In the genomic region with DNA sequence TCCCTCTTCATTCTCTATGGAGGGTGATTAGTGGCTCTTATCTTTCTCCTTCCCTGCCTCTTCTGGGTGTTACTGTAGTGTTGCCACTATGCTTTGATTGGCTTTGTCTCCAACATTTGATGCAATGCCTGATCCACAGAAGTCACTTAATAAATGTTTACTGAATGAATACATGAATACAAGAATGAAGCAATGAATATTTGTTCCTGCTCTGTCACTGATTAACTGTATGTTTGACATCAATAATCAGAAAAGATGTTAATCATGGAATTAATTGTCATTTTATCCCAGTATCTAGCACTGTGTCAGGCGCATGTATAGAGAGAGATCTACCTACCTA, we compare ENCODE assay signal across 25 cellular contexts. TPM values are rescaled to one million over a fixed set of nuclear protein-coding genes. Genes with fewer than 3 reads are reported as not detected.
A peak's percentile ranks its signal among the peaks of the same experiment; 100 is the strongest.
DNase-seq lines count a peak whose midpoint lies in the region; ATAC-seq and TF ChIP-seq lines count a peak whose summit lies in the region.
"Had no signal": no experiment of that assay in that cellular context is flagged by ENCODE, and none has a peak within 500 bp of the region (broad histone marks: within the 10 kb centered on the region; RNA-seq: fewer than 3 reads in every experiment).

No MANE protein-coding gene starts in this region.

- CTCF ChIA-PET in RWPE1 (lab: Yijun Ruan, JAX) = no interaction called here

- H3K4me3 ChIP-seq in DOHH2 (ENCODE audit: low read length) (peak overlapping the region; percentile 93), fibroblast of lung (replicated peaks in 1 of 4; ENCODE audit: control extremely low read depth in 1 of 4, insufficient read depth in 1 of 4, low read depth in 3 of 4, low read length in 4 of 4) (no peak overlapping the region), smooth muscle cell (no peak overlapping the region)
- H3K4me3 ChIP-seq: esophagus squamous epithelium, gastroesophageal sphincter, GM23338, skin epidermis, upper lobe of left lung had no signal

- H3K27me3 ChIP-seq in DOHH2 (ENCODE audit: control insufficient read depth, low read length) = no peaks in the 10 kb centered on the region
- no peaks in the 10 kb centered on the region for H3K27me3 ChIP-seq in fibroblast of lung (ENCODE audit: control insufficient read depth, insufficient read depth, low read length)
- H3K27me3 ChIP-seq in smooth muscle cell (ENCODE audit: low read depth) = no peaks in the 10 kb centered on the region
- H3K27me3 ChIP-seq: esophagus squamous epithelium, gastroesophageal sphincter, upper lobe of left lung had no signal

- TF ChIP-seq CTCF in DOHH2 (IDR thresholded peaks at IDR 0.05; ENCODE audit: low read depth, low read length, poor library complexity, severe bottlenecking) (no peak), RWPE1 (conservative IDR thresholded peaks at IDR 0.05; ENCODE audit: low read depth) (no peak), fibroblast of lung (conservative IDR thresholded peaks at IDR 0.05 in 1 of 2, IDR thresholded peaks at IDR 0.05 in 1 of 2; ENCODE audit: low read depth in 1 of 2, low read length in 2 of 2) (no peak), smooth muscle cell (IDR thresholded peaks at IDR 0.05; ENCODE audit: borderline replicate concordance, insufficient read depth, poor library complexity, severe bottlenecking) (no peak)

- H3K36me3 ChIP-seq in DOHH2 (ENCODE audit: control insufficient read depth, low read length) (peaks cover 51% of the 10 kb centered on the region), fibroblast of lung (ENCODE audit: control insufficient read depth, insufficient read depth, low read length) (no peaks in the 10 kb centered on the region), smooth muscle cell (ENCODE audit: low read depth) (no peaks in the 10 kb centered on the region)
- H3K36me3 ChIP-seq: esophagus squamous epithelium, gastroesophageal sphincter, upper lobe of left lung had no signal

- H3K9me2 ChIP-seq in DOHH2 (replicated peaks; ENCODE audit: control insufficient read depth, low read length) = no peaks in the 10 kb centered on the region

- H3K79me2 ChIP-seq in DOHH2 (ENCODE audit: control insufficient read depth, low read length) = peaks cover 99% of the 10 kb centered on the region
- no peaks in the 10 kb centered on the region for H3K79me2 ChIP-seq in fibroblast of lung (ENCODE audit: control insufficient read depth, insufficient read depth, low read length)
- no peaks in the 10 kb centered on the region for H3K79me2 ChIP-seq in smooth muscle cell (ENCODE audit: low read depth)

- H2AFZ ChIP-seq in fibroblast of lung (ENCODE audit: low read length) = no peak overlapping the region
- H2AFZ ChIP-seq in smooth muscle cell (ENCODE audit: low read depth) = no peak overlapping the region
- H2AFZ ChIP-seq: GM23338 had no signal

- peaks cover 34% of the 10 kb centered on the region for H3K4me1 Mint-ChIP-seq in stimulated activated memory B cell treated with anti-CD40 and anti-IgM and Interleukin-4, amounts not matched to agents 10 μg/mL and 1 μg/mL and 100 μg/mL, for 72 hours
- H3K4me1 Mint-ChIP-seq: CD4-positive, CD25-positive, alpha-beta regulatory T cell had no signal

- H4K20me1 ChIP-seq in DOHH2 (ENCODE audit: control insufficient read depth, insufficient read depth, low read depth, low read length) (no peaks in the 10 kb centered on the region), fibroblast of lung (ENCODE audit: control insufficient read depth, extremely low read depth, insufficient read depth, low read length) (no peaks in the 10 kb centered on the region), smooth muscle cell (ENCODE audit: low read depth) (no peaks in the 10 kb centered on the region)

- peak overlapping the region; percentile 9 for H3K27ac Mint-ChIP-seq in stimulated activated memory B cell treated with anti-CD40 and anti-IgM and Interleukin-4, amounts not matched to agents 10 μg/mL and 1 μg/mL and 100 μg/mL, for 72 hours
- H3K27ac Mint-ChIP-seq: activated CD4-positive, alpha-beta memory T cell treated with anti-CD3 and anti-CD28 coated beads for 36 hours; activated naive CD4-positive, alpha-beta T cell treated with anti-CD3 and anti-CD28 coated beads, Interleukin-2, amount 50 U/mL, for 24 hours; activated T-helper 17 cell treated with anti-CD3 and anti-CD28 coated beads, Interleukin-2, amount 50 U/mL, for 72 hours; CD4-positive, CD25-positive, alpha-beta regulatory T cell; GM23338 had no signal

- H3K4me3 Mint-ChIP-seq in stimulated activated memory B cell treated with anti-CD40 and anti-IgM and Interleukin-4, amounts not matched to agents 10 μg/mL and 1 μg/mL and 100 μg/mL, for 72 hours = no peak overlapping the region
- H3K4me3 Mint-ChIP-seq: activated CD4-positive, alpha-beta memory T cell treated with anti-CD3 and anti-CD28 coated beads for 36 hours; activated naive CD4-positive, alpha-beta T cell treated with anti-CD3 and anti-CD28 coated beads, Interleukin-2, amount 50 U/mL, for 24 hours; activated T-helper 17 cell treated with anti-CD3 and anti-CD28 coated beads, Interleukin-2, amount 50 U/mL, for 72 hours; CD4-positive, CD25-positive, alpha-beta regulatory T cell; GM23338; naive B cell had no signal

- no peaks in the 10 kb centered on the region for H3K9me3 Mint-ChIP-seq in stimulated activated memory B cell treated with anti-CD40 and anti-IgM and Interleukin-4, amounts not matched to agents 10 μg/mL and 1 μg/mL and 100 μg/mL, for 72 hours
- H3K9me3 Mint-ChIP-seq: activated CD4-positive, alpha-beta memory T cell treated with anti-CD3 and anti-CD28 coated beads for 36 hours; activated naive CD4-positive, alpha-beta T cell treated with anti-CD3 and anti-CD28 coated beads, Interleukin-2, amount 50 U/mL, for 24 hours; CD4-positive, CD25-positive, alpha-beta regulatory T cell; GM23338; naive B cell had no signal

- WGBS in smooth muscle cell (ENCODE audit: low lambda C conversion rate) = 97% methylated on average over 1 of the region's 1 CpG

- H3K27me3 Mint-ChIP-seq in stimulated activated memory B cell treated with anti-CD40 and anti-IgM and Interleukin-4, amounts not matched to agents 10 μg/mL and 1 μg/mL and 100 μg/mL, for 72 hours = no peaks in the 10 kb centered on the region
- H3K27me3 Mint-ChIP-seq: activated CD4-positive, alpha-beta memory T cell treated with anti-CD3 and anti-CD28 coated beads for 36 hours; activated naive CD4-positive, alpha-beta T cell treated with anti-CD3 and anti-CD28 coated beads, Interleukin-2, amount 50 U/mL, for 24 hours; activated T-helper 17 cell treated with anti-CD3 and anti-CD28 coated beads, Interleukin-2, amount 50 U/mL, for 72 hours; CD4-positive, CD25-positive, alpha-beta regulatory T cell; naive B cell had no signal

- ATAC-seq in stimulated activated memory B cell treated with anti-CD40 and anti-IgM and Interleukin-4, amounts not matched to agents 10 μg/mL and 1 μg/mL and 100 μg/mL, for 72 hours = no peak
- no peak for ATAC-seq in GM19328 (IDR thresholded peaks at IDR 0.05; ENCODE audit: unreplicated experiment)
- ATAC-seq: activated T-helper 17 cell treated with anti-CD3 and anti-CD28 coated beads, Interleukin-2, amount 50 U/mL, for 72 hours; GM23338 had no signal

- peaks cover 15% of the 10 kb centered on the region; the same call in 1 of the 2 replicates for H3F3A ChIP-seq in DOHH2 (ENCODE audit: control insufficient read depth, insufficient read depth)
- H3F3A ChIP-seq in smooth muscle cell (ENCODE audit: low read depth) = no peaks in the 10 kb centered on the region

- no peaks in the 10 kb centered on the region for H3K9me3 ChIP-seq in DOHH2 (ENCODE audit: control insufficient read depth, insufficient read depth, low read length)
- no peaks in the 10 kb centered on the region for H3K9me3 ChIP-seq in fibroblast of lung (ENCODE audit: control insufficient read depth, insufficient read depth, low read depth, low read length)
- no peaks in the 10 kb centered on the region for H3K9me3 ChIP-seq in smooth muscle cell (replicated peaks; ENCODE audit: low read depth)
- H3K9me3 ChIP-seq: esophagus squamous epithelium, gastroesophageal sphincter, upper lobe of left lung had no signal

- peaks cover 70% of the 10 kb centered on the region for H3K4me1 ChIP-seq in DOHH2 (ENCODE audit: control insufficient read depth, low read length)
- peaks cover 13% of the 10 kb centered on the region for H3K4me1 ChIP-seq in fibroblast of lung (ENCODE audit: control insufficient read depth, extremely low read depth, insufficient read depth, low read length)
- H3K4me1 ChIP-seq in smooth muscle cell (ENCODE audit: low read depth) = peaks cover 19% of the 10 kb centered on the region

- H3K4me2 ChIP-seq in DOHH2 (ENCODE audit: low read length) (peak overlapping the region; percentile 89), fibroblast of lung (ENCODE audit: extremely low read depth, insufficient read depth, low read length) (no peak overlapping the region), smooth muscle cell (no peak overlapping the region)
- H3K4me2 ChIP-seq: GM23338 had no signal

- POLR2A ChIA-PET in RWPE1 (lab: Yijun Ruan, JAX; ENCODE audit: low non-redundant PET) = no interaction called here

- no peak for DNase-seq in RWPE1 (ENCODE audit: low spot score)
- no peak for DNase-seq in fibroblast of lung (ENCODE audit: low read depth in 2 of 2)
- no peak for DNase-seq in LoVo (ENCODE audit: low spot score)
- no peak for DNase-seq in smooth muscle cell (lab: John Stamatoyannopoulos, UW; ENCODE audit: unreplicated experiment)
- DNase-seq: activated CD4-positive, alpha-beta memory T cell treated with anti-CD3 and anti-CD28 coated beads for 36 hours; activated CD8-positive, alpha-beta memory T cell treated with anti-CD3 and anti-CD28 coated beads, Interleukin-2, amount 50 U/mL, for 4 hours; amygdala; CD4-positive, CD25-positive, alpha-beta regulatory T cell; cortex of kidney; esophagus squamous epithelium; hippocampal formation; naive B cell; NCI-H1092; NCI-H187 treated with DMSO at 0.1 percent for 48 hours; NCI-H524 treated with DMSO at 0.1 percent for 48 hours; stimulated activated CD8-positive, alpha-beta memory T cell treated with anti-CD3 and anti-CD28 coated beads, Interleukin-4, amount 100 ng/mL, for 48 hours; upper lobe of left lung had no signal

- H3K36me3 Mint-ChIP-seq in stimulated activated memory B cell treated with anti-CD40 and anti-IgM and Interleukin-4, amounts not matched to agents 10 μg/mL and 1 μg/mL and 100 μg/mL, for 72 hours = no peaks in the 10 kb centered on the region
- H3K36me3 Mint-ChIP-seq: activated CD4-positive, alpha-beta memory T cell treated with anti-CD3 and anti-CD28 coated beads for 36 hours; activated naive CD4-positive, alpha-beta T cell treated with anti-CD3 and anti-CD28 coated beads, Interleukin-2, amount 50 U/mL, for 24 hours; CD4-positive, CD25-positive, alpha-beta regulatory T cell; naive B cell had no signal

- no peak overlapping the region for H3K9ac ChIP-seq in fibroblast of lung (ENCODE audit: insufficient read depth, low read length)
- no peak overlapping the region for H3K9ac ChIP-seq in smooth muscle cell (ENCODE audit: low read depth)

- H3K27ac ChIP-seq in DOHH2 (ENCODE audit: low read depth, low read length) = no peak overlapping the region
- H3K27ac ChIP-seq in RWPE1 = peak overlapping the region; percentile 78; the same call in 1 of the 2 replicates
- H3K27ac ChIP-seq in fibroblast of lung (ENCODE audit: insufficient read depth, low read length) = peak overlapping the region; percentile 8
- no peak overlapping the region for H3K27ac ChIP-seq in smooth muscle cell (ENCODE audit: low read depth)
- H3K27ac ChIP-seq: esophagus squamous epithelium, gastroesophageal sphincter, skin epidermis, upper lobe of left lung had no signal

RNA-seq across cellular contexts. Expression of a gene that starts 4.3 kb away (rescaled TPM):
- total RNA-seq in fibroblast of lung (0.50 and 1.3 TPM in 2 replicates), smooth muscle cell (85.5 and 86.4 TPM in 2 replicates)
- polyA plus RNA-seq in fibroblast of lung (0.79 and 2.7 TPM in 2 replicates), smooth muscle cell (28.2 and 41.2 TPM in 2 replicates)
- polyA plus RNA-seq in fibroblast of lung (2012) = 0.44 and 1.3 TPM in 2 replicates
- polyA minus RNA-seq in fibroblast of lung (ENCODE audit: low replicate concordance) = 0.94 and 5.1 TPM in 2 replicates

Comparison
In these comparisons a context has a peak if more than half of its experiments do, and no peak if none do; other contexts are left out.
1. H3K27ac ChIP-seq: peak in RWPE1 (single experiment) and fibroblast of lung (single experiment); none in DOHH2 (single experiment) and smooth muscle cell (single experiment).
2. RNA of a gene that starts 4.3 kb away (total RNA-seq): 85.5 to 86.4 TPM in smooth muscle cell; 0.50 to 1.3 TPM in fibroblast of lung; every median in the first group is over 10 times any median in the second.